In genomic region chr2:38155025-38155424, GRCh38 we compare ENCODE assay signal across 29 cellular contexts.
"Had no signal": no experiment of that assay in that cellular context is flagged by ENCODE, and none has a peak within 500 bp of the region (broad histone marks: within the 10 kb centered on the region; RNA-seq: fewer than 3 reads in every experiment).

No MANE protein-coding gene starts in this region.

- H3K27ac ChIP-seq: foreskin keratinocyte, neural progenitor cell, parathyroid adenoma, psoas muscle, thoracic aorta, WERI-Rb-1 had no signal

- H3K4me1 ChIP-seq: foreskin keratinocyte, parathyroid adenoma, psoas muscle had no signal

- FAIRE-seq: islet of Langerhans, TTC549, urothelium cell line had no signal

- DNase-seq: activated CD4-positive, alpha-beta T cell treated with anti-CD3 and anti-CD28 coated beads for 48 hours; activated CD4-positive, alpha-beta T cell treated with anti-CD3 and anti-CD28 coated beads, Interleukin-2, amount 50 U/mL, for 48 hours; activated CD8-positive, alpha-beta memory T cell treated with anti-CD3 and anti-CD28 coated beads for 24 hours; activated effector memory CD4-positive, alpha-beta T cell treated with anti-CD3 and anti-CD28 coated beads, Interleukin-2, amount 50 U/mL, for 16 hours; activated naive CD4-positive, alpha-beta T cell treated with anti-CD3 and anti-CD28 coated beads for 36 hours; activated naive CD8-positive, alpha-beta T cell treated with anti-CD3 and anti-CD28 coated beads, Interleukin-2, amount 10 ng/mL, durations not matched to agents 7 days and 5 days; activated T-cell treated with anti-CD3 and anti-CD28 coated beads, Interleukin-2, amount 50 U/mL, for 1 hour; amniotic stem cell; central memory CD4-positive, alpha-beta T cell; foreskin keratinocyte; mammary epithelial cell; midbrain; naive thymus-derived CD4-positive, alpha-beta T cell; occipital lobe; psoas muscle; stimulated activated CD4-positive, alpha-beta T cell treated with anti-CD3 and anti-CD28 coated beads, Interleukin-4, amount 100 ng/mL, for 24 hours; SW 1271; T-helper 9 cell; trophoblast cell; WERI-Rb-1 had no signal

- H3K9me3 ChIP-seq: psoas muscle, thoracic aorta had no signal

- H3K4me3 ChIP-seq: neural progenitor cell, psoas muscle, thoracic aorta had no signal

- ATAC-seq: activated CD4-positive, CD25-positive, alpha-beta regulatory T cell treated with anti-CD3 and anti-CD28 coated beads, Interleukin-2, amount 50 U/mL, for 24 hours; esophagus mucosa; foreskin keratinocyte; naive thymus-derived CD4-positive, alpha-beta T cell; psoas muscle; stimulated activated effector memory CD8-positive, alpha-beta T cell treated with anti-CD3 and anti-CD28 coated beads, Interleukin-12 subunit alpha, Interleukin-12 subunit beta, amount 100 ng/mL, for 72 hours had no signal

- H3K36me3 ChIP-seq: neural progenitor cell, thoracic aorta, WERI-Rb-1 had no signal

- H3K27me3 ChIP-seq: neural progenitor cell had no signal
